In the genomic region with DNA sequence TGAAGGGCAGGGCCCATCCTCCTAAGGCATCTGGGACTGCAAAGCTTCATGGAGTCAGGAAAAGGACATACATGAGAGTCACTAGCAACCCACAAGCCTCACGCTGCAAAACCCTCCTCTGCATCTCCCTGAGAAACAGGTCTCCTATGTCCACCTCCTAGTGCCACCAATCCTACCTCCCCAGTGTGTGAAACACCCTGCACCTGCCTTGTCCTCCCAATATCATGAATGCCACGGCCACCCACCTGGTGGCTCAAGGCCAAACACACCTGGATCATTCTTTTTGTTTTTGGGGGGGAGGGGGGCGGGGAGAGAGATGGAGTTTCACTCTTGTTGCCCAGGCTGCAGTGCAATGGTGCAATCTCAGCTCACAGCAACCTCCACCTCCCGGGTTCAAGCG, we compare ENCODE assay signal across 2 cellular contexts.
TF ChIP-seq lines count a peak whose summit lies in the region.

No MANE protein-coding gene starts in this region.

TF ChIP-seq in HepG2, 621 proteins besides CTCF, POLR2A, EP300 and RAD21:
- TF ChIP-seq RBM22 (optimal IDR thresholded peaks at IDR 0.05; ENCODE audit: low read length): peak; percentile 67
- 0 out of 2 replicates have a peak, but pooled peaks have one; percentile 15 for TF ChIP-seq POLR2G (IDR thresholded peaks at IDR 0.05; ENCODE audit: low read depth, low read length)
- 0 out of 2 replicates have a peak, but pooled peaks have one; percentile 47 for TF ChIP-seq SSRP1 (CRISPR knock-in tag; IDR thresholded peaks at IDR 0.05)
- TF ChIP-seq, protein P1, sequence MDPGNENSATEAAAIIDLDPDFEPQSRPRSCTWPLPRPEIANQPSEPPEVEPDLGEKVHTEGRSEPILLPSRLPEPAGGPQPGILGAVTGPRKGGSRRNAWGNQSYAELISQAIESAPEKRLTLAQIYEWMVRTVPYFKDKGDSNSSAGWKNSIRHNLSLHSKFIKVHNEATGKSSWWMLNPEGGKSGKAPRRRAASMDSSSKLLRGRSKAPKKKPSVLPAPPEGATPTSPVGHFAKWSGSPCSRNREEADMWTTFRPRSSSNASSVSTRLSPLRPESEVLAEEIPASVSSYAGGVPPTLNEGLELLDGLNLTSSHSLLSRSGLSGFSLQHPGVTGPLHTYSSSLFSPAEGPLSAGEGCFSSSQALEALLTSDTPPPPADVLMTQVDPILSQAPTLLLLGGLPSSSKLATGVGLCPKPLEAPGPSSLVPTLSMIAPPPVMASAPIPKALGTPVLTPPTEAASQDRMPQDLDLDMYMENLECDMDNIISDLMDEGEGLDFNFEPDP (CRISPR knock-in tag; conservative IDR thresholded peaks at IDR 0.05): 0 out of 2 replicates have a peak, but pooled peaks have one; percentile 20
- TF ChIP-seq, protein P2, sequence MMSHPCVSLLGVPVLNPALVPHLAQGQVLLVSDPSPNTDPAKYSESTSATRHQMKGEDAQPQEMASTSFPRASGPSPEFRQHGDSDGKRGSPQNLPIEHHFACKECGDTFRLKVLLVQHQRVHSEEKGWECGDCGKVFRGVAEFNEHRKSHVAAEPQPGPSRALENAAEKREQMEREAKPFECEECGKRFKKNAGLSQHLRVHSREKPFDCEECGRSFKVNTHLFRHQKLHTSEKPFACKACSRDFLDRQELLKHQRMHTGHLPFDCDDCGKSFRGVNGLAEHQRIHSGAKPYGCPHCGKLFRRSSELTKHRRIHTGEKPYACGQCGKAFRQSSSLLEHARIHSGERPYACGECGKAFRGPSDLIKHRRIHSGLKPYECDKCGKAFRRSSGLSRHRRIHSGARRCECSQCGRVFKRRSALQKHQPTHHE (CRISPR knock-in tag; IDR thresholded peaks at IDR 0.05; ENCODE audit: borderline replicate concordance): no peak
TF ChIP-seq in HepG2: peak in this region for 4.

TF ChIP-seq in WTC11, 78 proteins besides CTCF, POLR2A, EP300 and RAD21:
- TF ChIP-seq, protein P3, sequence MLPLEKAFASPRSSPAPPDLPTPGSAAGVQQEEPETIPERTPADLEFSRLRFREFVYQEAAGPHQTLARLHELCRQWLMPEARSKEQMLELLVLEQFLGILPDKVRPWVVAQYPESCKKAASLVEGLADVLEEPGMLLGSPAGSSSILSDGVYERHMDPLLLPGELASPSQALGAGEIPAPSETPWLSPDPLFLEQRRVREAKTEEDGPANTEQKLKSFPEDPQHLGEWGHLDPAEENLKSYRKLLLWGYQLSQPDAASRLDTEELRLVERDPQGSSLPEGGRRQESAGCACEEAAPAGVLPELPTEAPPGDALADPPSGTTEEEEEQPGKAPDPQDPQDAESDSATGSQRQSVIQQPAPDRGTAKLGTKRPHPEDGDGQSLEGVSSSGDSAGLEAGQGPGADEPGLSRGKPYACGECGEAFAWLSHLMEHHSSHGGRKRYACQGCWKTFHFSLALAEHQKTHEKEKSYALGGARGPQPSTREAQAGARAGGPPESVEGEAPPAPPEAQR (CRISPR knock-in tag; IDR thresholded peaks at IDR 0.05): no peak
- no peak for TF ChIP-seq NR1H2 (CRISPR knock-in tag; IDR thresholded peaks at IDR 0.05)
- no peak for TF ChIP-seq JAZF1 (CRISPR knock-in tag; IDR thresholded peaks at IDR 0.05)
